ENCODE assay signal across 7 cellular contexts in the genomic region with DNA sequence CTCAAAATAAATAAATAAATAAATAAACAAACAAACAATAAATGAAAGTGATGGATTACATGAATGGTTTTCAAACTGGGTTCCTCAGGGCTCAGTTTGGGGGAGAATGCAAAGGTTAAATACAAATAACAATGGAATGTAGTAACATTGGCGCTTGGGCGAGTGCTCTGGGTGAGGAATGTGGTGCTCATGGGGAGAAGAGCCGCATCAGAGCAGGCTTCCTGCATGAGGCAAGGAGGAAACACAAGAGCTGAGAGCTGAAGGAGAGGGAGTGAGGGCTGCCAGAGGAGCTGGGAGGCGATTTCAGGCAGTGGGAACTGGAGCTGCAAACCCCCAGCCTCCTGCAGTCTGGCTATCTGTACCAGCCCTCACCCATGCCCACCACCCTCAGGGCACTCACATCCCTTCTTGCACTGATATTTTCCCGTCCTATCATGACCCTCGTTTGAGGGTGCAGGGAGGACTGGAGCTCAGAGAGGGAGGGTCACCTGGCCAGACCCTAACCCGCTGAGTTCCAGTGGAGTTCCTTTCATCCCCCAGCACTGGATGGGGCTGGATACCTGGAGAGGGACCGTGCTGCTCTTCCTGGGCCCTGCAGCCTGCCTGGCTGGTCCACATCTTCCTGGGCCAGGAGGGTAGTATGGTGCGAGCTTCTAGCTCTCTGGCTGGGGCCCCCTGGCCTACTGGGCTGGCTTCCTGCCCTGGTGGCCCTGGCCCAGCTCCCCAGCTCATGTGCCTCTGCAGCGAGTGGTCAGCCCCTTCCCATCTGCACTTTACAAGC. TPM values are rescaled to one million over a fixed set of nuclear protein-coding genes. Genes with fewer than 3 reads are reported as not detected.
DNase-seq lines count a peak whose midpoint lies in the region; ATAC-seq and TF ChIP-seq lines count a peak whose summit lies in the region.
"Not testable (repeated sequence)": the region's sequence is repeated elsewhere in the genome, so short reads cannot be mapped to it uniquely, and the experiment has no call there.
"Had no signal": no experiment of that assay in that cellular context is flagged by ENCODE, and none has a peak within 500 bp of the region (broad histone marks: within the 10 kb centered on the region; RNA-seq: fewer than 3 reads in every experiment).

No MANE protein-coding gene starts in this region.

- intact Hi-C loops in right lobe of liver (cut with DNase I); sciatic nerve (cut with DNase I): not testable (repeated sequence)

- not testable (repeated sequence) for H3K4me3 ChIP-seq in RWPE2 (ENCODE audit: severe bottlenecking); right lobe of liver

- not testable (repeated sequence) for TF ChIP-seq CTCF in RWPE2 (IDR thresholded peaks at IDR 0.05; ENCODE audit: poor library complexity, severe bottlenecking); right lobe of liver (IDR thresholded peaks at IDR 0.05)

- not testable (repeated sequence) for H3K4me1 ChIP-seq in RWPE2 (ENCODE audit: insufficient read depth, poor library complexity, severe bottlenecking); right lobe of liver

- not testable (repeated sequence) for TF ChIP-seq POLR2A in right lobe of liver (IDR thresholded peaks at IDR 0.05)

- H3K27me3 Mint-ChIP-seq in stimulated activated memory B cell treated with anti-CD40 and anti-IgM and Interleukin-4, amounts not matched to agents 10 μg/mL and 1 μg/mL and 100 μg/mL, for 72 hours, result not testable (repeated sequence)

- not testable (repeated sequence) for H3K27ac ChIP-seq in RWPE2 (ENCODE audit: poor library complexity, severe bottlenecking); right lobe of liver

- H3K36me3 ChIP-seq in RWPE2 (ENCODE audit: low read depth); right lobe of liver: not testable (repeated sequence)

- no CpG with 5 or more reads among the region's 10 CpGs for WGBS in right lobe of liver (ENCODE audit: insufficient coverage, low coverage, low lambda C conversion rate, missing lambda C conversion rate)

- peak; percentile 6 for DNase-seq in RWPE2 (ENCODE audit: low spot score)
- peak; percentile 24 for DNase-seq in activated effector memory CD4-positive, alpha-beta T cell treated with anti-CD3 and anti-CD28 coated beads, Interleukin-2, amount 50 U/mL, for 16 hours
- not testable (repeated sequence) for DNase-seq in right lobe of liver
- peak; percentile 5 for DNase-seq in sciatic nerve (ENCODE audit: low spot score)

- not testable (repeated sequence) for H3K9me3 ChIP-seq in RWPE2 (ENCODE audit: severe bottlenecking); right lobe of liver

- not testable (repeated sequence) for H3K4me1 Mint-ChIP-seq in stimulated activated memory B cell treated with anti-CD40 and anti-IgM and Interleukin-4, amounts not matched to agents 10 μg/mL and 1 μg/mL and 100 μg/mL, for 72 hours

- H3K4me3 Mint-ChIP-seq in stimulated activated memory B cell treated with anti-CD40 and anti-IgM and Interleukin-4, amounts not matched to agents 10 μg/mL and 1 μg/mL and 100 μg/mL, for 72 hours, result not testable (repeated sequence)

- H3K9me3 Mint-ChIP-seq in stimulated activated memory B cell treated with anti-CD40 and anti-IgM and Interleukin-4, amounts not matched to agents 10 μg/mL and 1 μg/mL and 100 μg/mL, for 72 hours, result not testable (repeated sequence)

- H3K36me3 Mint-ChIP-seq in stimulated activated memory B cell treated with anti-CD40 and anti-IgM and Interleukin-4, amounts not matched to agents 10 μg/mL and 1 μg/mL and 100 μg/mL, for 72 hours, result not testable (repeated sequence)

- ATAC-seq in RWPE2 (ENCODE audit: low read depth) (0 out of 3 replicates have a peak, but pooled peaks have one; percentile 23), esophagus mucosa (peak; percentile 19), right lobe of liver (peak in 3 of 4 donors; percentile 17 to 41 (median 24)), sciatic nerve (peak; percentile 25)
- ATAC-seq in stimulated activated memory B cell treated with anti-CD40 and anti-IgM and Interleukin-4, amounts not matched to agents 10 μg/mL and 1 μg/mL and 100 μg/mL, for 72 hours, result peak; percentile 28

- H3K27ac Mint-ChIP-seq in stimulated activated memory B cell treated with anti-CD40 and anti-IgM and Interleukin-4, amounts not matched to agents 10 μg/mL and 1 μg/mL and 100 μg/mL, for 72 hours, result not testable (repeated sequence)

- not testable (repeated sequence) for H3K27me3 ChIP-seq in RWPE2 (ENCODE audit: insufficient read depth, poor library complexity, severe bottlenecking); right lobe of liver

RNA-seq across cellular contexts. Expression of a gene that starts 8.0 kb away (rescaled TPM):
- total RNA-seq in esophagus mucosa, result 35.9 TPM
- total RNA-seq in right lobe of liver, result 10 to 100 TPM; 16.8 to 34.4 (median 22.1) TPM
- 40.8 TPM for total RNA-seq in sciatic nerve

RNA-seq across cellular contexts. Expression of a gene that starts 8.3 kb away (rescaled TPM):
- total RNA-seq in esophagus mucosa, result 0.04 TPM
- under 1 TPM in 3 of 6 experiments, not detected in 3; 0.07 to 0.12 (median 0.09) TPM for total RNA-seq in right lobe of liver
- 0.36 TPM for total RNA-seq in sciatic nerve
- total RNA-seq: H1 had no signal
